ENCODE assay signal across 21 cellular contexts in the genomic region with DNA sequence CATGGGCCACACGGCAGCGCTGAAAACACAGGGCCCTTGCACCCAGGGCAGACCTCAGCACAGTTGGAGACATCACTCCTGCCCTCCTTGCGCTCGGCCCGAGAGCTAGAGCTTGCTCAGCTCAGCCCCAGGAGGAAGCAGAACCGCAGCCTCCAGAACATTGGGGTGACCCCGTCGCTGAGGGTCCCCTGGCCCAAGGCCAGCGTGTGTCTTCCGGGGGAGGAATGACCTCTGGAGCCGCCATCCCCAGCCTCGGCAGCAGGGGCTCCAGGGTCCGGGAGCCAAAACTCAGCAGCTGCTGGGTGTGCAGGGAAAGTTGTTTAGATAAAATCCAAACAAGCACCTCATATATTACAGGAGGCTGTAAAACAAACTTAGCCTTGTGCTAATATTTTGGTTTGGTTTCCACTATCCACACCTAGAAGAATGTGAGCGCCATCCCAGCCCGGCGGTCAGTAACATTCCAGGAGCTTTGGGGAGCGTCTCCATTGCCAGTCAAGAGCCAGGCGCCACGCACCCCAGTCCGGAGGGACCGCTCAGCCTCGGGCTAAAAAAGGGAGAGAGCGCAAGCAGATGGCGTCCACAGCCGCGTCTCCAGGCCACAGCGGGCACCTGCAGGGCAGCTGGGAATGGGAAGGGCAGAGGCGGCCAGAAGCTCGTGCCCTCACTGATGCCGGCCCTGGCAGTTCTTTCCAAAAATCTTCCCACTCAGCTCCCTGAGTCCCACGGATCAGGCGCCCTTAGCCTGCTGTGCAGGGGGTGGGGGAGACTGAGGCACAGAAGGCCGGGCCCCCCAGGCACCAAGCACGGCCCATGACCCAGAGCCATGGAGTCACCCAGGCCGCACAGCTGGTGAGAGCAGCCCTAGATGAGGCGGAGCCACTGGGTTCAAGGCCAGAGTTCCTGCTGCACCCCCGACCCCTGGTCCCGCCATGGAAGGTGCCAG. TPM values are rescaled to one million over a fixed set of nuclear protein-coding genes. Genes with fewer than 3 reads are reported as not detected.
DNase-seq lines count a peak whose midpoint lies in the region; ATAC-seq and TF ChIP-seq lines count a peak whose summit lies in the region.
"Had no signal": no experiment of that assay in that cellular context is flagged by ENCODE, and none has a peak within 500 bp of the region (broad histone marks: within the 10 kb centered on the region; RNA-seq: fewer than 3 reads in every experiment).

No MANE protein-coding gene starts in this region.

- intact Hi-C loops in left ventricle myocardium superior (cut with micrococcal nuclease) (no loop called here), left cardiac atrium (cut with DNase I) (no loop called here), ovary (cut with DNase I) (no loop called here), aorta (cut with DNase I) (no loop called here)

- H3K36me3 ChIP-seq in ovary (no peaks in the 10 kb centered on the region), aorta (ENCODE audit: control insufficient read depth in 1 of 2, insufficient read depth in 2 of 2, low read length in 1 of 2) (no peaks in the 10 kb centered on the region)
- H3K36me3 ChIP-seq: heart right ventricle, suprapubic skin had no signal

- H3K27me3 ChIP-seq in ovary (no peaks in the 10 kb centered on the region), aorta (ENCODE audit: control insufficient read depth in 1 of 2, insufficient read depth in 2 of 2, low read length in 1 of 2) (no peaks in the 10 kb centered on the region)
- H3K27me3 ChIP-seq: heart right ventricle, suprapubic skin had no signal

- TF ChIP-seq POLR2A in ovary (IDR thresholded peaks at IDR 0.05), result no peak

- H3K4me3 ChIP-seq in ovary (no peak overlapping the region), aorta (ENCODE audit: low read length in 2 of 2) (no peak overlapping the region)
- H3K4me3 ChIP-seq: heart right ventricle, suprapubic skin had no signal

- no peak for TF ChIP-seq CTCF in ovary (IDR thresholded peaks at IDR 0.05)

- no peak for ATAC-seq in left ventricle myocardium superior
- no peak for ATAC-seq in left cardiac atrium
- ATAC-seq in aorta (ENCODE audit: low FRiP score), result no peak
- ATAC-seq: activated CD4-positive, alpha-beta T cell treated with anti-CD3 and anti-CD28 coated beads for 36 hours; heart right ventricle; T-cell had no signal

- DNase-seq in left ventricle myocardium superior, result peak; percentile 24
- DNase-seq in left cardiac atrium, result no peak
- peak; percentile 60 for DNase-seq in hepatic stellate cell (ENCODE audit: low spot score)
- peak in 3 of 5 donors; percentile 47 to 78 (median 63) for DNase-seq in ovary
- peak; percentile 36 to 76 for DNase-seq in aorta
- no peak for DNase-seq in NCI-H1436 (lab: John Stamatoyannopoulos, UW)
- DNase-seq in putamen (ENCODE audit: low spot score), result no peak
- DNase-seq in activated T-cell treated with anti-CD3 and anti-CD28 coated beads, Interleukin-2, amount 50 U/mL, for 48 hours, result no peak
- DNase-seq: activated CD4-positive, alpha-beta T cell treated with anti-CD3 and anti-CD28 coated beads for 36 hours; CD4-positive, alpha-beta memory T cell; DND-41; GOT3; immature natural killer cell; KG1; mesendoderm; NCI-H1694 treated with DMSO at 0.1 percent for 48 hours; OCI-M1; SHP77 treated with DMSO at 0.1 percent for 48 hours; T-cell had no signal

- no peak for TF ChIP-seq EP300 in ovary (IDR thresholded peaks at IDR 0.05)

- H3K4me1 ChIP-seq in ovary (ENCODE audit: insufficient read depth) (peaks cover 19% of the 10 kb centered on the region), aorta (ENCODE audit: control insufficient read depth in 1 of 2, insufficient read depth in 2 of 2, low read length in 2 of 2) (no peaks in the 10 kb centered on the region)

- 12 to 32% (median 16%) methylated on average over 35 to 38 of the region's 38 CpGs for WGBS in ovary, 3 donors
- 83% methylated on average over 38 of the region's 38 CpGs for WGBS in aorta, 2 donors

- H3K9me3 ChIP-seq in ovary (no peaks in the 10 kb centered on the region), aorta (ENCODE audit: control insufficient read depth, low read length) (no peaks in the 10 kb centered on the region)
- H3K9me3 ChIP-seq: heart right ventricle, suprapubic skin had no signal

- no peak overlapping the region for H3K27ac ChIP-seq in ovary
- H3K27ac ChIP-seq in aorta (ENCODE audit: low read depth in 1 of 2, low read length in 2 of 2), result no peak overlapping the region
- H3K27ac ChIP-seq: heart right ventricle, suprapubic skin had no signal

RNA-seq across cellular contexts. Expression of gene SLX9, which starts 52.0 kb away (rescaled TPM):
- total RNA-seq in left ventricle myocardium superior (69.9 TPM), left cardiac atrium (10 to 100 TPM; 26.1 to 28.6 TPM), ovary (10 to 100 TPM in 6 of 7 donors, 1 to 10 TPM in 1; 5.6 to 24.1 (median 17.2) TPM), aorta (10 to 100 TPM; 21.5 to 29.6 TPM)
- polyA plus RNA-seq in ovary (10 to 100 TPM in 1 of 2 donors, 1 to 10 TPM in 1; 5.6 to 14.0 TPM), aorta (10 to 100 TPM; 17.3 to 19.2 TPM)

Comparison
In these comparisons a context has a peak if more than half of its experiments do, and no peak if none do; other contexts are left out.
1. DNase-seq: peak in left ventricle myocardium superior (single experiment), hepatic stellate cell (single experiment), ovary (3 of 5) and aorta (2 of 2); none in left cardiac atrium (single experiment), NCI-H1436 (single experiment), putamen (single experiment) and activated T-cell treated with anti-CD3 and anti-CD28 coated beads, Interleukin-2, amount 50 U/mL, for 48 hours (0 of 2).